ENCODE assay signal across 15 cellular contexts in the genomic region with DNA sequence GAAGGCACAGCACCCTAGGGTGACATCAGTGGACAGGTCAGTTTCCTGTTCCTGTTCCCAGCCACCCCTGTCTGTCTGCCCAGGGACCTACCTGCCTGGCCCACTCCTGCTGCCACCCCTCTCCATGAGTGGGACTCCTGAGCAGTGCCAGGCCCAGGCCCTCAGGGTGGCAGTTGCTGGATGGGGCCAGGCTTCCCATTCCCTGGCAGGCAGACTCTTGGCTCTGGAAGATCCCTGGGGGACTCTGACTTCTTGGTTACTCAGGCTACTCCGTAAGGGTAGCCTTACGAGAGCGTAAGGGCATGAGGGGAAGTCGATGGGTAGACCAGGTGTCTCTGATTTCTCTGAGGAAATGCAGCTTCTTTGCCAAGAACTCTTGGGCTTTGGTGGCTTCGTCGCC. TPM values are rescaled to one million over a fixed set of nuclear protein-coding genes. Genes with fewer than 3 reads are reported as not detected.
DNase-seq lines count a peak whose midpoint lies in the region; ATAC-seq and TF ChIP-seq lines count a peak whose summit lies in the region.
"Had no signal": no experiment of that assay in that cellular context is flagged by ENCODE, and none has a peak within 500 bp of the region (broad histone marks: within the 10 kb centered on the region; RNA-seq: fewer than 3 reads in every experiment).

No MANE protein-coding gene starts in this region.

- ATAC-seq in GM18505 (IDR thresholded peaks at IDR 0.05; ENCODE audit: unreplicated experiment): no peak
- ATAC-seq: esophagus mucosa, T-cell had no signal

- H3K36me3 Mint-ChIP-seq in MCF 10A (ENCODE audit: insufficient read depth, unreplicated experiment): peaks cover 12% of the 10 kb centered on the region
- peaks cover 5% of the 10 kb centered on the region for H3K36me3 Mint-ChIP-seq in neural crest cell (ENCODE audit: low read depth)

- H3K4me3 Mint-ChIP-seq in MCF 10A (ENCODE audit: unreplicated experiment) (no peak overlapping the region), neural crest cell (no peak overlapping the region)
- H3K4me3 Mint-ChIP-seq: activated CD4-positive, alpha-beta memory T cell treated with anti-CD3 and anti-CD28 coated beads, Interleukin-2, amount 10 ng/mL, durations not matched to agents 7 days and 5 days; activated naive CD8-positive, alpha-beta T cell treated with anti-CD3 and anti-CD28 coated beads for 36 hours; T-cell had no signal

- no peaks in the 10 kb centered on the region for H3K9me3 Mint-ChIP-seq in MCF 10A (ENCODE audit: unreplicated experiment)
- no peaks in the 10 kb centered on the region for H3K9me3 Mint-ChIP-seq in neural crest cell
- H3K9me3 Mint-ChIP-seq: activated CD4-positive, alpha-beta memory T cell treated with anti-CD3 and anti-CD28 coated beads, Interleukin-2, amount 10 ng/mL, durations not matched to agents 7 days and 5 days; activated naive CD8-positive, alpha-beta T cell treated with anti-CD3 and anti-CD28 coated beads for 36 hours; T-cell had no signal

- no peaks in the 10 kb centered on the region for H3K27me3 Mint-ChIP-seq in MCF 10A (ENCODE audit: insufficient read depth, unreplicated experiment)
- H3K27me3 Mint-ChIP-seq in neural crest cell (ENCODE audit: low read depth): peaks cover 13% of the 10 kb centered on the region
- H3K27me3 Mint-ChIP-seq: activated CD4-positive, alpha-beta memory T cell treated with anti-CD3 and anti-CD28 coated beads, Interleukin-2, amount 10 ng/mL, durations not matched to agents 7 days and 5 days; activated naive CD8-positive, alpha-beta T cell treated with anti-CD3 and anti-CD28 coated beads for 36 hours; T-cell had no signal

- TF ChIP-seq POLR2A in breast epithelium (IDR thresholded peaks at IDR 0.05) (no peak), esophagus muscularis mucosa (IDR thresholded peaks at IDR 0.05; ENCODE audit: low read depth) (no peak), uterus (IDR thresholded peaks at IDR 0.05) (no peak), GM18505 (IDR thresholded peaks at IDR 0.05; ENCODE audit: borderline replicate concordance, extremely low read depth, insufficient read depth, insufficient read length) (no peak)

- TF ChIP-seq CTCF in breast epithelium (IDR thresholded peaks at IDR 0.05) (no peak), MCF 10A (IDR thresholded peaks at IDR 0.05; ENCODE audit: unreplicated experiment) (no peak), esophagus muscularis mucosa (IDR thresholded peaks at IDR 0.05) (no peak), neural crest cell (conservative IDR thresholded peaks at IDR 0.05) (no peak), uterus (IDR thresholded peaks at IDR 0.05) (no peak)

- TF ChIP-seq EP300 in esophagus muscularis mucosa (IDR thresholded peaks at IDR 0.05): no peak

- H3K27ac Mint-ChIP-seq in MCF 10A (ENCODE audit: low read depth, unreplicated experiment): no peak overlapping the region
- peak overlapping the region; percentile 12 for H3K27ac Mint-ChIP-seq in neural crest cell (ENCODE audit: unreplicated experiment)
- H3K27ac Mint-ChIP-seq: activated CD4-positive, alpha-beta memory T cell treated with anti-CD3 and anti-CD28 coated beads, Interleukin-2, amount 10 ng/mL, durations not matched to agents 7 days and 5 days; activated naive CD8-positive, alpha-beta T cell treated with anti-CD3 and anti-CD28 coated beads for 36 hours had no signal

- no peaks in the 10 kb centered on the region for H3K36me3 ChIP-seq in breast epithelium
- peaks cover 13 to 50% (median 35%) of the 10 kb centered on the region in 4 donors for H3K36me3 ChIP-seq in esophagus muscularis mucosa
- H3K36me3 ChIP-seq in uterus: no peaks in the 10 kb centered on the region

- no TSS peak for BruUV-seq in MCF 10A (replicated peaks; lab: Mats Ljungman, UMichigan)

- H3K4me1 Mint-ChIP-seq in MCF 10A (ENCODE audit: insufficient read depth, unreplicated experiment) (no peaks in the 10 kb centered on the region), neural crest cell (peaks cover 17% of the 10 kb centered on the region)
- H3K4me1 Mint-ChIP-seq: activated CD4-positive, alpha-beta memory T cell treated with anti-CD3 and anti-CD28 coated beads, Interleukin-2, amount 10 ng/mL, durations not matched to agents 7 days and 5 days had no signal

- peaks cover 0 to 11% of the 10 kb centered on the region in 2 donors for H3K4me1 ChIP-seq in breast epithelium
- peaks cover 34 to 69% (median 54%) of the 10 kb centered on the region in 4 donors for H3K4me1 ChIP-seq in esophagus muscularis mucosa
- H3K4me1 ChIP-seq in uterus: peaks cover 0 to 12% of the 10 kb centered on the region in 2 donors

- H3K27ac ChIP-seq in breast epithelium (peak overlapping the region; percentile 94 to 98), esophagus muscularis mucosa (replicated peaks in 1 of 4) (peak overlapping the region; percentile 94 to 97 (median 96)), uterus (peak overlapping the region; percentile 97 to 98)

- CTCF ChIA-PET in MCF 10A (lab: Yijun Ruan, JAX): interaction anchor here (0.7 to 2.0 kb wide), 2 partner anchors 8 to 25 kb away, joined by 3 to 8 read pairs; no protein-coding TSS in a partner anchor

- H3K27me3 ChIP-seq in breast epithelium (no peaks in the 10 kb centered on the region), esophagus muscularis mucosa (no peaks in the 10 kb centered on the region), uterus (no peaks in the 10 kb centered on the region)

- 53% methylated on average over 6 of the region's 6 CpGs for WGBS in esophagus muscularis mucosa

- H3K9me3 ChIP-seq in breast epithelium: no peaks in the 10 kb centered on the region
- H3K9me3 ChIP-seq in esophagus muscularis mucosa: no peaks in the 10 kb centered on the region
- H3K9me3 ChIP-seq in uterus: no peaks in the 10 kb centered on the region

- POLR2A ChIA-PET in MCF 10A (lab: Yijun Ruan, JAX): interaction anchor here (1.1 to 1.8 kb wide), 3 partner anchors 23 to 58 kb away, joined by 3 to 7 read pairs (median 4); a partner anchor contains a TSS

- intact Hi-C loops in breast epithelium (cut with DNase I; ENCODE audit: low total_unique reads): no loop called here
- intact Hi-C loops in MCF 10A (cut with micrococcal nuclease): no loop called here
- intact Hi-C loops in esophagus muscularis mucosa (cut with DNase I): no loop called here
- intact Hi-C loops in uterus (cut with DNase I; ENCODE audit: low total_unique reads): no loop called here

- no peak for DNase-seq in breast epithelium (ENCODE audit: low spot score in 2 of 2)
- no peak for DNase-seq in MCF 10A (ENCODE audit: unreplicated experiment)
- DNase-seq in esophagus muscularis mucosa (ENCODE audit: extremely low spot score): no peak
- no peak for DNase-seq in neural crest cell (ENCODE audit: low read depth, low spot score)
- no peak for DNase-seq in uterus
- no peak for DNase-seq in SIG-M5 (lab: John Stamatoyannopoulos, UW)
- no peak for DNase-seq in GF-D8 (lab: John Stamatoyannopoulos, UW)
- DNase-seq: activated CD4-positive, alpha-beta memory T cell treated with anti-CD3 and anti-CD28 coated beads, Interleukin-2, amount 10 ng/mL, durations not matched to agents 7 days and 5 days; activated naive CD8-positive, alpha-beta T cell treated with anti-CD3 and anti-CD28 coated beads for 36 hours; NCI-H1105 treated with DMSO at 0.1 percent for 48 hours; NCI-H748 treated with DMSO at 0.1 percent for 48 hours; small intestine; T-cell had no signal

- H3K4me3 ChIP-seq in breast epithelium (peak overlapping the region; percentile 46 to 75 (median 57)), esophagus muscularis mucosa (peak overlapping the region; percentile 66 to 88 (median 78)), uterus (peak overlapping the region; percentile 58 to 95)

RNA-seq across cellular contexts. Expression of a gene that starts 2.7 kb away (rescaled TPM):
- total RNA-seq in breast epithelium (1,000 to 10,000 TPM in 2 of 3 donors, 100 to 1,000 TPM in 1; 602 to 1,663 (median 1,380) TPM), MCF 10A (2022) (18.0 and 45.4 TPM in 2 replicates), esophagus muscularis mucosa (over 10,000 TPM; 12,513 to 19,293 (median 14,679) TPM), neural crest cell (6.4 and 7.7 TPM in 2 replicates), uterus (1,000 to 10,000 TPM; 1,588 to 9,854 (median 3,936) TPM)

RNA-seq across cellular contexts. Expression of a gene that starts 23.4 kb away (rescaled TPM):
- 10 to 100 TPM; 45.2 to 86.7 (median 49.5) TPM for total RNA-seq in breast epithelium
- 17.5 and 18.4 TPM in 2 replicates for total RNA-seq in MCF 10A (2022)
- 10 to 100 TPM; 26.5 to 34.1 (median 29.3) TPM for total RNA-seq in esophagus muscularis mucosa
- total RNA-seq in neural crest cell: 33.5 and 37.6 TPM in 2 replicates
- total RNA-seq in uterus: 10 to 100 TPM in 3 of 4 donors, 1 to 10 TPM in 1; 6.4 to 91.3 (median 28.7) TPM

RNA-seq across cellular contexts. Expression of a gene that starts 30.0 kb away (rescaled TPM):
- total RNA-seq in breast epithelium (10 to 100 TPM; 43.2 to 51.5 (median 44.2) TPM), MCF 10A (2022) (58.6 and 61.8 TPM in 2 replicates), esophagus muscularis mucosa (10 to 100 TPM; 27.8 to 43.7 (median 31.9) TPM), neural crest cell (49.7 and 53.1 TPM in 2 replicates), uterus (10 to 100 TPM; 23.3 to 78.9 (median 35.3) TPM)

RNA-seq across cellular contexts. Expression of a gene that starts 30.6 kb away (rescaled TPM):
- total RNA-seq in breast epithelium (10 to 100 TPM; 12.3 to 13.3 (median 12.5) TPM), MCF 10A (2022) (23.3 TPM in 2 replicates), esophagus muscularis mucosa (10 to 100 TPM; 12.4 to 21.5 (median 18.4) TPM), neural crest cell (47.2 and 47.5 TPM in 2 replicates), uterus (10 to 100 TPM in 2 of 4 donors, 1 to 10 TPM in 2; 4.4 to 38.6 (median 11.4) TPM)

RNA-seq across cellular contexts. Expression of a gene that starts 57.8 kb away (rescaled TPM):
- total RNA-seq in breast epithelium (10 to 100 TPM; 76.8 to 92.2 (median 86.2) TPM), MCF 10A (2022) (146 and 174 TPM in 2 replicates), esophagus muscularis mucosa (10 to 100 TPM; 40.3 to 63.0 (median 47.4) TPM), neural crest cell (132 and 134 TPM in 2 replicates), uterus (100 to 1,000 TPM in 3 of 4 donors, 10 to 100 TPM in 1; 62.8 to 154 (median 128) TPM)

Comparison
In these comparisons a context has a peak if more than half of its experiments do, and no peak if none do; other contexts are left out.
1. RNA of a gene that starts 2.7 kb away (total RNA-seq): 12,513 to 19,293 TPM in esophagus muscularis mucosa, 1,588 to 9,854 TPM in uterus and 602 to 1,663 TPM in breast epithelium; 18.0 to 45.4 TPM in MCF 10A and 6.4 to 7.7 TPM in neural crest cell; every median in the first group is over 10 times any median in the second.
2. Peak in every context shown above with its lines, with median percentiles within 50 percentile points of each other: H3K27ac ChIP-seq and H3K4me3 ChIP-seq.